ENCODE assay signal across 8 cellular contexts in genomic region chr6:81752969-81753708, GRCh38.
A peak's percentile ranks its signal among the peaks of the same experiment; 100 is the strongest.
DNase-seq lines count a peak whose midpoint lies in the region; ATAC-seq and TF ChIP-seq lines count a peak whose summit lies in the region.

No MANE protein-coding gene starts in this region.

- TF ChIP-seq CTCF in WERI-Rb-1 (IDR thresholded peaks at IDR 0.05; ENCODE audit: low read depth, low read length) = 0 out of 2 replicates have a peak, but pooled peaks have one; percentile 18

- ATAC-seq in HG02678 (IDR thresholded peaks at IDR 0.05; ENCODE audit: unreplicated experiment) (peak; percentile 47), HG02970 (IDR thresholded peaks at IDR 0.05; ENCODE audit: low FRiP score, unreplicated experiment) (no peak)

- H3K9me3 ChIP-seq in WERI-Rb-1 (ENCODE audit: severe bottlenecking) (no peaks in the 10 kb centered on the region), iPS-18c (ENCODE audit: control insufficient read depth, insufficient read depth, low read length) (no peaks in the 10 kb centered on the region)

- peak; percentile 62 to 68 for DNase-seq in NCI-H1930 (lab: John Stamatoyannopoulos, UW)
- DNase-seq in WERI-Rb-1 = peak; percentile 90
- peak; percentile 76 to 88 for DNase-seq in T47D (ENCODE audit: low read depth in 1 of 2, low spot score in 1 of 2)
- peak; percentile 78 for DNase-seq in skeletal muscle cell (ENCODE audit: low read depth)

- no peaks in the 10 kb centered on the region for H3K36me3 ChIP-seq in WERI-Rb-1

- in situ Hi-C loops in T47D (cut with HindIII; ENCODE audit: low pct_unique_long_range_greater_than_20kb, low sequenced_read_pairs) = no loop called here

- peak overlapping the region; percentile 89 for H3K4me3 ChIP-seq in WERI-Rb-1 (ENCODE audit: low read depth, low read length)
- peak overlapping the region; percentile 91 for H3K4me3 ChIP-seq in iPS-18c (ENCODE audit: insufficient read depth, low read depth, low read length)
- peak overlapping the region; percentile 78 for H3K4me3 ChIP-seq in skeletal muscle cell (ENCODE audit: low read depth, low read length)

- peak; percentile 24 for TF ChIP-seq POLR2A in GM15510 (IDR thresholded peaks at IDR 0.05; ENCODE audit: borderline replicate concordance, extremely low read depth, insufficient read length)

- peak overlapping the region; percentile 64 for H3K27ac ChIP-seq in WERI-Rb-1

- no peaks in the 10 kb centered on the region for H3K27me3 ChIP-seq in WERI-Rb-1 (ENCODE audit: insufficient read depth, low read depth, severe bottlenecking)
